In genomic region chr1:77322061-77322900, GRCh38 we compare ENCODE assay signal across 12 cellular contexts. TPM values are rescaled to one million over a fixed set of nuclear protein-coding genes. Genes with fewer than 3 reads are reported as not detected.
DNase-seq lines count a peak whose midpoint lies in the region; ATAC-seq, FAIRE-seq and TF ChIP-seq lines count a peak whose summit lies in the region.
"Had no signal": no experiment of that assay in that cellular context is flagged by ENCODE, and none has a peak within 500 bp of the region (broad histone marks: within the 10 kb centered on the region; RNA-seq: fewer than 3 reads in every experiment).

No MANE protein-coding gene starts in this region.

- H2BK12ac ChIP-seq in H1 (ENCODE audit: low read depth, low read length): no peak overlapping the region

- ATAC-seq in GM21367 (IDR thresholded peaks at IDR 0.05; ENCODE audit: unreplicated experiment) (no peak), GM18868 (IDR thresholded peaks at IDR 0.05; ENCODE audit: unreplicated experiment) (no peak)
- no peak for ATAC-seq in stimulated activated naive CD8-positive, alpha-beta T cell treated with anti-CD3 and anti-CD28 coated beads, Interleukin-15, Interleukin-2, amounts not matched to agents 100 U/mL and 50 U/mL, for 24 hours

- no peak overlapping the region for H2AK5ac ChIP-seq in H1 (ENCODE audit: low read depth, low read length)

- no peak for TF ChIP-seq CTCF in H1 (IDR thresholded peaks at IDR 0.05; ENCODE audit: control extremely low read depth in 1 of 3, insufficient read depth in 1 of 3, low read depth in 1 of 3, low read length in 3 of 3)
- TF ChIP-seq CTCF in neural progenitor cell (IDR thresholded peaks at IDR 0.05): no peak

- no peak for FAIRE-seq in H1 (lab: Jason Lieb, UNC)

- no peaks in the 10 kb centered on the region for H3K79me1 ChIP-seq in H1 (ENCODE audit: low read depth, low read length)

- TF ChIP-seq RAD21 in H1 (IDR thresholded peaks at IDR 0.05 in 1 of 2, conservative IDR thresholded peaks at IDR 0.05 in 1 of 2; ENCODE audit: low read depth in 2 of 2, low read length in 2 of 2): no peak

- H3K56ac ChIP-seq in H1 (replicated peaks; ENCODE audit: insufficient read length, low read depth, low read length): no peak overlapping the region

- H3K79me2 ChIP-seq in H1 (ENCODE audit: control insufficient read depth in 1 of 2, insufficient read depth in 2 of 2, low read length in 2 of 2) (no peaks in the 10 kb centered on the region), neural progenitor cell (ENCODE audit: low read depth) (no peaks in the 10 kb centered on the region), Karpas-422 (ENCODE audit: low read length) (no peaks in the 10 kb centered on the region)

- no peaks in the 10 kb centered on the region for H3K36me3 Mint-ChIP-seq in neural progenitor cell

- H4K91ac ChIP-seq in H1 (replicated peaks; ENCODE audit: insufficient read length, low read length): no peak overlapping the region

- no peak overlapping the region for H2BK20ac ChIP-seq in H1 (ENCODE audit: low read length)

- H3K27me3 Mint-ChIP-seq in neural progenitor cell (ENCODE audit: insufficient read depth, low read depth): no peaks in the 10 kb centered on the region

- no peak for TF ChIP-seq EP300 in H1 (IDR thresholded peaks at IDR 0.05; ENCODE audit: borderline replicate concordance in 1 of 2, low read depth in 2 of 2, low read length in 2 of 2)

- H2BK15ac ChIP-seq in H1 (ENCODE audit: low read length): no peak overlapping the region

- peak; percentile 38 to 44 for DNase-seq in NCI-H1930 (lab: John Stamatoyannopoulos, UW)
- peak in 1 of 2 experiments; percentile 9 for DNase-seq in H1 (ENCODE audit: low read depth in 1 of 2, low spot score in 2 of 2)
- DNase-seq in neural progenitor cell (ENCODE audit: low spot score): no peak
- DNase-seq in Karpas-422: no peak
- no peak for DNase-seq in stimulated activated naive CD8-positive, alpha-beta T cell treated with anti-CD3 and anti-CD28 coated beads, Interleukin-15, Interleukin-2, amounts not matched to agents 100 U/mL and 50 U/mL, for 24 hours
- DNase-seq: activated B cell treated with CpG ODN at 0.5 μM for 24 hours; aorta; NCI-H1436; stimulated activated CD4-positive, alpha-beta T cell treated with anti-CD3 and anti-CD28 coated beads, Interleukin-2, amount 100 ng/mL, for 24 hours had no signal

- no peak overlapping the region for H3K14ac ChIP-seq in H1 (ENCODE audit: insufficient read length)

- no peak overlapping the region for H2BK5ac ChIP-seq in H1 (ENCODE audit: low read depth, low read length)

- H4K20me1 ChIP-seq in H1 (replicated peaks in 1 of 2; ENCODE audit: control insufficient read depth in 1 of 2, insufficient read depth in 2 of 2, low read length in 2 of 2) (no peaks in the 10 kb centered on the region), neural progenitor cell (ENCODE audit: low read depth) (no peaks in the 10 kb centered on the region), Karpas-422 (ENCODE audit: insufficient read depth, low read depth, low read length) (no peaks in the 10 kb centered on the region)

- H3K4ac ChIP-seq in H1 (replicated peaks; ENCODE audit: insufficient read length, low read depth, low read length): no peak overlapping the region

- H3K9me2 ChIP-seq in Karpas-422 (replicated peaks; ENCODE audit: insufficient read depth, low read length): no peaks in the 10 kb centered on the region

- H3K9ac ChIP-seq in ES-I3 (ENCODE audit: low read depth, low read length) (peak overlapping the region; percentile 4; the same call in 1 of the 2 replicates), H1 (replicated peaks in 1 of 4; ENCODE audit: extremely low read depth in 1 of 4, low read depth in 3 of 4, low read length in 3 of 4) (peak overlapping the region in 1 of 4 experiments; percentile 34; a peak in 1 of 7 replicates), neural progenitor cell (no peak overlapping the region), Karpas-422 (ENCODE audit: low read length) (no peak overlapping the region)

- no peak overlapping the region for H3K18ac ChIP-seq in H1 (ENCODE audit: extremely low read depth, low read length)

- 69% methylated on average over 6 of the region's 6 CpGs; no CpG with 5 or more reads in 1 of the 2 experiments for WGBS in H1 (ENCODE audit: extremely low coverage in 1 of 2, insufficient coverage in 1 of 2, insufficient read length in 1 of 2, insufficient replicate concordance in 2 of 2, low coverage in 1 of 2, low lambda C conversion rate in 2 of 2, missing lambda C conversion rate in 1 of 2), 2 experiments

- H3F3A ChIP-seq in neural progenitor cell (ENCODE audit: low read depth): no peaks in the 10 kb centered on the region

- CTCF ChIA-PET in H1 (lab: Charles Lee; ENCODE audit: partially characterized antibody): interaction anchor here (0.8 to 2.3 kb wide), 3 partner anchors 9 to 782 kb away, joined by 3 to 6 read pairs (median 3); no protein-coding TSS in a partner anchor

- TF ChIP-seq POLR2A in H1 (IDR thresholded peaks at IDR 0.05; ENCODE audit: control extremely low read depth in 1 of 2, low read depth in 2 of 2, low read length in 2 of 2): no peak

- H4K8ac ChIP-seq in H1 (ENCODE audit: extremely low read depth, insufficient read depth, low read length): no peak overlapping the region

- peak overlapping the region; percentile 76 for H2AFZ ChIP-seq in H1 (ENCODE audit: low read length)
- H2AFZ ChIP-seq in neural progenitor cell (replicated peaks): peak overlapping the region; percentile 85
- H2AFZ ChIP-seq in Karpas-422 (ENCODE audit: low read length): no peak overlapping the region

- no peak overlapping the region for H4K5ac ChIP-seq in H1 (ENCODE audit: insufficient read length, low read depth, low read length)

- H3K27ac ChIP-seq in H1 (ENCODE audit: low read depth, low read length): no peak overlapping the region
- H3K27ac ChIP-seq in neural progenitor cell: no peak overlapping the region
- no peak overlapping the region for H3K27ac ChIP-seq in Karpas-422 (ENCODE audit: low read length)

- no peaks in the 10 kb centered on the region for H3K23me2 ChIP-seq in H1 (ENCODE audit: low read depth, low read length)

- H3K4me1 Mint-ChIP-seq in neural progenitor cell: peaks cover 6% of the 10 kb centered on the region
- H3K4me1 Mint-ChIP-seq: activated B cell treated with CpG ODN at 0.5 μM for 24 hours had no signal

- no peaks in the 10 kb centered on the region for H3K9me3 Mint-ChIP-seq in neural progenitor cell
- H3K9me3 Mint-ChIP-seq: activated B cell treated with CpG ODN at 0.5 μM for 24 hours had no signal

- H3K4me2 ChIP-seq in H1 (ENCODE audit: insufficient read depth in 1 of 2, low read depth in 2 of 2, low read length in 2 of 2) (no peak overlapping the region), neural progenitor cell (no peak overlapping the region), Karpas-422 (ENCODE audit: low read depth, low read length, poor library complexity, severe bottlenecking) (no peak overlapping the region)

- H3K27ac Mint-ChIP-seq in neural progenitor cell: no peak overlapping the region
- H3K27ac Mint-ChIP-seq: activated B cell treated with CpG ODN at 0.5 μM for 24 hours had no signal

- H3K4me3 Mint-ChIP-seq in neural progenitor cell: no peak overlapping the region
- H3K4me3 Mint-ChIP-seq: activated B cell treated with CpG ODN at 0.5 μM for 24 hours had no signal

- H3K4me1 ChIP-seq in ES-I3 (ENCODE audit: insufficient read depth, low read length) (peaks cover 14% of the 10 kb centered on the region), H1 (replicated peaks in 1 of 4; ENCODE audit: control insufficient read depth in 3 of 4, insufficient read depth in 4 of 4, low read length in 3 of 4) (peaks cover 0 to 3% (median 0%) of the 10 kb centered on the region in 4 experiments; a peak in 2 of 7 replicates), neural progenitor cell (peaks cover 6% of the 10 kb centered on the region), Karpas-422 (ENCODE audit: low read length) (no peaks in the 10 kb centered on the region)

- H3K27me3 ChIP-seq in H1 (replicated peaks in 1 of 4; ENCODE audit: control insufficient read depth in 3 of 4, extremely low read depth in 1 of 4, insufficient read depth in 3 of 4, low read length in 3 of 4) (no peaks in the 10 kb centered on the region), neural progenitor cell (no peaks in the 10 kb centered on the region), Karpas-422 (ENCODE audit: low read length) (0 out of 2 replicates have a peak, but pooled peaks cover 3% of the 10 kb centered on the region)

- H3K4me3 ChIP-seq in H1 (ENCODE audit: extremely low read depth in 1 of 4, insufficient read depth in 2 of 4, low read depth in 3 of 4, low read length in 4 of 4) (no peak overlapping the region), neural progenitor cell (no peak overlapping the region), Karpas-422 (ENCODE audit: low read length) (no peak overlapping the region)

- no peaks in the 10 kb centered on the region for H3K9me3 ChIP-seq in ES-I3 (ENCODE audit: control insufficient read depth, insufficient read depth, low read length)
- no peaks in the 10 kb centered on the region for H3K9me3 ChIP-seq in H1 (ENCODE audit: insufficient read depth in 2 of 2, low read depth in 1 of 2, low read length in 1 of 2)
- H3K9me3 ChIP-seq in neural progenitor cell (ENCODE audit: low read depth): no peaks in the 10 kb centered on the region
- no peaks in the 10 kb centered on the region for H3K9me3 ChIP-seq in Karpas-422 (ENCODE audit: low read length)

- POLR2A ChIA-PET in H1 (lab: Charles Lee; ENCODE audit: partially characterized antibody): interaction anchor here (0.8 kb wide), 1 partner anchor 40 kb away, joined by 3 read pairs; the partner anchor contains the start of gene AK5

- H3K23ac ChIP-seq in H1 (ENCODE audit: insufficient read length): no peak overlapping the region

- H2BK120ac ChIP-seq in H1 (replicated peaks; ENCODE audit: low read depth, low read length): no peak overlapping the region

- H3K36me3 ChIP-seq in ES-I3 (ENCODE audit: insufficient read depth, low read length) (no peaks in the 10 kb centered on the region), H1 (ENCODE audit: control insufficient read depth in 2 of 4, insufficient read depth in 4 of 4, low read length in 3 of 4) (no peaks in the 10 kb centered on the region; a peak in 1 of 8 replicates), neural progenitor cell (no peaks in the 10 kb centered on the region), Karpas-422 (ENCODE audit: insufficient read depth, low read length) (no peaks in the 10 kb centered on the region)

TF ChIP-seq in H1, 55 proteins besides CTCF, POLR2A, EP300 and RAD21 (continues in another document):
- peak; percentile 94 for TF ChIP-seq BACH1 (IDR thresholded peaks at IDR 0.05; ENCODE audit: low read length)

RNA-seq across cellular contexts. Expression of gene AK5, which starts 40.5 kb away (rescaled TPM):
- 5.2 and 7.1 TPM in 2 replicates for total RNA-seq in H1 (2021; fragmentation: NEBNext Ultra II Directional; extraction: Animal tissue kit (Norgen Biotek cat#: 25700))
- polyA plus RNA-seq in H1 (2011; rRNA removed): 2.0 and 2.1 TPM in 2 replicates
- 3.8 TPM for polyA plus RNA-seq in H1 (2011; cell fraction: cytosol; rRNA removed)
- 1.6 TPM for polyA plus RNA-seq in H1 (2011; cell fraction: nucleus; rRNA removed)
- polyA plus RNA-seq in H1 (2012, experiment 1 of 2): 2.8 to 11.9 TPM (median 3.8 TPM) in 4 replicates
- 1.7 TPM for polyA plus RNA-seq in H1 (2012, experiment 2 of 2)
- polyA plus RNA-seq in H1 (2013, experiment 1 of 2): 4.8 TPM
- 3.2 TPM for polyA plus RNA-seq in H1 (2013, experiment 2 of 2)
- polyA minus RNA-seq in H1 (2011; rRNA and poly(A)+ RNA removed): 2.4 and 2.6 TPM in 2 replicates
- 6.5 TPM for polyA minus RNA-seq in H1 (2011; cell fraction: cytosol; rRNA and poly(A)+ RNA removed)
- 5.3 TPM for polyA minus RNA-seq in H1 (2011; cell fraction: nucleus; rRNA and poly(A)+ RNA removed)
- 1.5 and 1.8 TPM in 2 replicates for total RNA-seq in neural progenitor cell (ENCODE audit: low replicate concordance)
- total RNA-seq in Karpas-422 (2014; rRNA removed; shearing (Covaris generic); ENCODE audit: low replicate concordance): not detected in 2 replicates
- total RNA-seq: activated B cell treated with CpG ODN at 0.5 μM for 24 hours had no signal

Comparison
In these comparisons a context has a peak if more than half of its experiments do, and no peak if none do; other contexts are left out.
1. DNase-seq: peak in NCI-H1930 (2 of 2); none in neural progenitor cell (single experiment), Karpas-422 (single experiment) and stimulated activated naive CD8-positive, alpha-beta T cell treated with anti-CD3 and anti-CD28 coated beads, Interleukin-15, Interleukin-2, amounts not matched to agents 100 U/mL and 50 U/mL, for 24 hours (single experiment).